In genomic region chr1:82153282-82153630, GRCh38 we compare ENCODE assay signal across 17 cellular contexts.
DNase-seq lines count a peak whose midpoint lies in the region; ATAC-seq lines count a peak whose summit lies in the region.
"Had no signal": no experiment of that assay in that cellular context is flagged by ENCODE, and none has a peak within 500 bp of the region (broad histone marks: within the 10 kb centered on the region; RNA-seq: fewer than 3 reads in every experiment).

No MANE protein-coding gene starts in this region.

- ATAC-seq in GM19324 (IDR thresholded peaks at IDR 0.05; ENCODE audit: low FRiP score, unreplicated experiment): peak; percentile 55
- ATAC-seq in HG03045 (IDR thresholded peaks at IDR 0.05; ENCODE audit: unreplicated experiment): peak; percentile 72
- ATAC-seq: mucosa of descending colon had no signal

- DNase-seq in DMS114 treated with DMSO at 0.1 percent for 48 hours (lab: John Stamatoyannopoulos, UW; ENCODE audit: unreplicated experiment) (peak; percentile 45), dedifferentiated amniotic fluid mesenchymal stem cell (ENCODE audit: extremely low spot score) (peak; percentile 32), DMS153 (lab: John Stamatoyannopoulos, UW) (no peak), NCI-H2227 (lab: John Stamatoyannopoulos, UW; ENCODE audit: unreplicated experiment) (no peak), occipital lobe (lab: John Stamatoyannopoulos, UW) (no peak)
- no peak for DNase-seq in activated CD4-positive, CD25-positive, alpha-beta regulatory T cell treated with anti-CD3 and anti-CD28 coated beads, Interleukin-2, amount 50 U/mL, for 72 hours
- DNase-seq: activated T-cell treated with anti-CD3 and anti-CD28 coated beads, Interleukin-2, amount 50 U/mL, for 24 hours; DND-41; HFFc6; mucosa of descending colon; NCI-H1436; NCI-H82; SHP77 treated with DMSO at 0.1 percent for 48 hours; stimulated activated CD4-positive, alpha-beta T cell treated with anti-CD3 and anti-CD28 coated beads, Interleukin-2, amount 100 ng/mL, for 48 hours; stimulated activated naive CD4-positive, alpha-beta T cell treated with Interleukin-2 at 50 U/mL for 16 hours had no signal

Comparison
In these comparisons a context has a peak if more than half of its experiments do, and no peak if none do; other contexts are left out.
1. DNase-seq: peak in DMS114 treated with DMSO at 0.1 percent for 48 hours (single experiment) and dedifferentiated amniotic fluid mesenchymal stem cell (single experiment); none in DMS153 (single experiment), activated CD4-positive, CD25-positive, alpha-beta regulatory T cell treated with anti-CD3 and anti-CD28 coated beads, Interleukin-2, amount 50 U/mL, for 72 hours (single experiment), NCI-H2227 (single experiment) and occipital lobe (single experiment).